Comparison of ENCODE assay signal across 18 cellular contexts in the genomic region with DNA sequence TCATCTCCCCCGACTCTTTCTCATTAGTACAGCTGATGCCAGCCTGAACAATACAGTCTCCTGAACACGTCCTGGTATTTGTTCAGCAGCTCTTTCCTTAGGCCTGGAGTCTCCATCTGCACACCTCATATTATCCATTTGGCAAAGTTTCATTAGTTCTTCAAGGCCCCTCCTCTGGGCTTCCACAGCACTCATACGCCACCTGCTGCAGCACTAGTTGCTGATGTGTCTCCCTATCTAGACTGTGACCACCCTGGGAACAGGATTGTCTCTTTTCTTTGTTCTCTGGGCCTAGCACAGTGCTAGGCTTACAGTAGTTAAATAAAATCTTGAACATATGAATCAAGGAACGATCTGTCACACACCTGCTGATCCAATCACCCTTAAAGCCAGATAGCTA. TPM values are rescaled to one million over a fixed set of nuclear protein-coding genes. Genes with fewer than 3 reads are reported as not detected.
A peak's percentile ranks its signal among the peaks of the same experiment; 100 is the strongest.
DNase-seq lines count a peak whose midpoint lies in the region; ATAC-seq and TF ChIP-seq lines count a peak whose summit lies in the region.
"Had no signal": no experiment of that assay in that cellular context is flagged by ENCODE, and none has a peak within 500 bp of the region (broad histone marks: within the 10 kb centered on the region; RNA-seq: fewer than 3 reads in every experiment).

No MANE protein-coding gene starts in this region.

- no peaks in the 10 kb centered on the region for H3K9me3 ChIP-seq in HEK293 (ENCODE audit: control insufficient read depth, insufficient read depth, low read depth, low read length)
- no peaks in the 10 kb centered on the region for H3K9me3 ChIP-seq in stomach
- H3K9me3 ChIP-seq in suprapubic skin = no peaks in the 10 kb centered on the region
- H3K9me3 ChIP-seq: BLaER1, esophagus squamous epithelium, pancreas had no signal

- TF ChIP-seq EP300 in stomach (IDR thresholded peaks at IDR 0.05) = no peak
- no peak for TF ChIP-seq EP300 in suprapubic skin (IDR thresholded peaks at IDR 0.05)

- TF ChIP-seq POLR2A in stomach (IDR thresholded peaks at IDR 0.05) (no peak), suprapubic skin (IDR thresholded peaks at IDR 0.05) (no peak)

- no peak overlapping the region for H3K27ac ChIP-seq in HEK293 (ENCODE audit: extremely low read depth, low read depth, low read length)
- H3K27ac ChIP-seq in stomach = peak overlapping the region in 4 of 5 donors; percentile 54 to 80 (median 73)
- H3K27ac ChIP-seq in suprapubic skin = no peak overlapping the region
- H3K27ac ChIP-seq: BLaER1, pancreas had no signal

- intact Hi-C loops in stomach (cut with DNase I; ENCODE audit: low total_unique reads) = no loop called here

- POLR2A ChIA-PET in HEK293 (lab: Yijun Ruan, JAX) = no interaction called here

- DNase-seq in NCI-H446 treated with DMSO at 0.1 percent for 48 hours (lab: John Stamatoyannopoulos, UW) = peak; percentile 13
- DNase-seq in dermis blood vessel endothelial cell = peak; percentile 28
- no peak for DNase-seq in stomach
- no peak for DNase-seq in GF-D8 (lab: John Stamatoyannopoulos, UW)
- DNase-seq in suprapubic skin (ENCODE audit: low spot score in 2 of 2) = no peak
- DNase-seq: activated CD4-positive, alpha-beta T cell treated with anti-CD3 and anti-CD28 coated beads, Interleukin-2, amount 10 ng/mL, durations not matched to agents 7 days and 5 days; activated naive CD4-positive, alpha-beta T cell treated with anti-CD3 and anti-CD28 coated beads, Interleukin-2, amount 10 ng/mL, durations not matched to agents 7 days and 5 days; esophagus squamous epithelium; hippocampal formation; KBM-7; NCI-H1105; NCI-H2227 treated with DMSO at 0.1 percent for 48 hours; trophoblast cell had no signal

- ATAC-seq in GM21526 (IDR thresholded peaks at IDR 0.05; ENCODE audit: low FRiP score, unreplicated experiment) (no peak), HG02798 (IDR thresholded peaks at IDR 0.05; ENCODE audit: poor library complexity, unreplicated experiment) (no peak)

- H3K27me3 ChIP-seq in stomach = no peaks in the 10 kb centered on the region
- H3K27me3 ChIP-seq in suprapubic skin = no peaks in the 10 kb centered on the region
- H3K27me3 ChIP-seq: BLaER1, esophagus squamous epithelium, pancreas had no signal

- H3K4me3 ChIP-seq in HEK293 (ENCODE audit: low read depth, low read length) (no peak overlapping the region), stomach (no peak overlapping the region), suprapubic skin (no peak overlapping the region)
- H3K4me3 ChIP-seq: BLaER1, esophagus squamous epithelium, pancreas had no signal

- H3K36me3 ChIP-seq in HEK293 (ENCODE audit: control insufficient read depth in 2 of 2, insufficient read depth in 1 of 2, low read length in 2 of 2) = peaks cover 0 to 20% of the 10 kb centered on the region in 2 experiments; a peak in 1 of 3 replicates
- H3K36me3 ChIP-seq in stomach = peaks cover 0 to 24% (median 19%) of the 10 kb centered on the region in 4 donors
- peaks cover 6% of the 10 kb centered on the region for H3K36me3 ChIP-seq in suprapubic skin
- H3K36me3 ChIP-seq: pancreas had no signal

- CTCF ChIA-PET in HEK293 (lab: Yijun Ruan, JAX) = interaction anchor here (0.6 to 1.1 kb wide), 5 partner anchors 11 to 205 kb away, joined by 3 to 5 read pairs (median 3); a partner anchor contains a TSS

- H3K4me1 ChIP-seq in HEK293 (ENCODE audit: control insufficient read depth, insufficient read depth, low read length) (no peaks in the 10 kb centered on the region), stomach (peaks cover 30 to 52% (median 40%) of the 10 kb centered on the region in 4 donors), suprapubic skin (peaks cover 29% of the 10 kb centered on the region)

- TF ChIP-seq CTCF in HEK293 (tag by site-specific recombination; IDR thresholded peaks at IDR 0.05) = 0 out of 2 replicates have a peak, but pooled peaks have one; percentile 27
- TF ChIP-seq CTCF in stomach (IDR thresholded peaks at IDR 0.05) = no peak
- TF ChIP-seq CTCF in suprapubic skin (IDR thresholded peaks at IDR 0.05) = no peak

- WGBS in stomach, 5 donors = 48 to 65% (median 53%) methylated on average over 4 of the region's 4 CpGs
- 74% methylated on average over 4 of the region's 4 CpGs for whole genome bisulfite sequencing in suprapubic skin

TF ChIP-seq in HEK293, 187 proteins besides CTCF, POLR2A, EP300 and RAD21:
- TF ChIP-seq REPIN1 (tag by site-specific recombination; IDR thresholded peaks at IDR 0.05; ENCODE audit: low read depth) (no peak), ZFP41 (tag by site-specific recombination; IDR thresholded peaks at IDR 0.05; ENCODE audit: borderline replicate concordance) (no peak), ZFP69B (tag by site-specific recombination; IDR thresholded peaks at IDR 0.05) (no peak)

RNA-seq across cellular contexts. Expression of a gene that starts 17.2 kb away (rescaled TPM):
- total RNA-seq in dermis blood vessel endothelial cell (61.8 and 81.7 TPM in 2 replicates), stomach (10 to 100 TPM in 4 of 5 donors, 1 to 10 TPM in 1; 9.9 to 22.8 (median 17.4) TPM), suprapubic skin (1 to 10 TPM; 3.9 to 9.0 (median 6.4) TPM)
- polyA plus RNA-seq in stomach = 1 to 10 TPM in 2 of 3 donors, under 1 TPM in 1; 0.76 to 2.6 (median 1.6) TPM

RNA-seq across cellular contexts. Expression of a gene that starts 19.2 kb away (rescaled TPM):
- total RNA-seq in dermis blood vessel endothelial cell (137 and 197 TPM in 2 replicates), stomach (100 to 1,000 TPM in 1 of 5 donors, 10 to 100 TPM in 4; 45.9 to 213 (median 91.5) TPM), suprapubic skin (100 to 1,000 TPM in 2 of 4 donors, 10 to 100 TPM in 2; 56.1 to 126 (median 81.9) TPM)
- 10 to 100 TPM; 11.9 to 32.8 (median 26.1) TPM for polyA plus RNA-seq in stomach

RNA-seq across cellular contexts. Expression of a gene that starts 26.4 kb away (rescaled TPM):
- 27.5 and 34.2 TPM in 2 replicates for total RNA-seq in dermis blood vessel endothelial cell
- total RNA-seq in stomach = 100 to 1,000 TPM in 4 of 5 donors, 10 to 100 TPM in 1; 15.8 to 234 (median 163) TPM
- 100 to 1,000 TPM; 115 to 160 (median 154) TPM for polyA plus RNA-seq in stomach
- 10 to 100 TPM; 24.1 to 54.5 (median 40.1) TPM for total RNA-seq in suprapubic skin

RNA-seq across cellular contexts. Expression of a gene that starts 34.9 kb away (rescaled TPM):
- total RNA-seq in dermis blood vessel endothelial cell = 163 and 202 TPM in 2 replicates
- total RNA-seq in stomach = 100 to 1,000 TPM in 4 of 5 donors, 10 to 100 TPM in 1; 60.0 to 308 (median 123) TPM
- 100 to 1,000 TPM; 123 to 138 (median 124) TPM for polyA plus RNA-seq in stomach
- total RNA-seq in suprapubic skin = 10 to 100 TPM; 59.8 to 83.8 (median 71.5) TPM

RNA-seq across cellular contexts. Expression of a gene that starts 35.0 kb away (rescaled TPM):
- total RNA-seq in dermis blood vessel endothelial cell (15.1 and 16.0 TPM in 2 replicates), stomach (10 to 100 TPM in 2 of 5 donors, 1 to 10 TPM in 3; 1.8 to 22.6 (median 7.6) TPM), suprapubic skin (10 to 100 TPM; 15.9 to 33.6 (median 18.3) TPM)
- polyA plus RNA-seq in stomach = 10 to 100 TPM; 16.5 to 23.1 (median 18.0) TPM

Comparison
In these comparisons a context has a peak if more than half of its experiments do, and no peak if none do; other contexts are left out.
1. H3K27ac ChIP-seq: peak in stomach (4 of 5); none in HEK293 (single experiment) and suprapubic skin (single experiment).
2. DNase-seq: peak in NCI-H446 treated with DMSO at 0.1 percent for 48 hours (single experiment) and dermis blood vessel endothelial cell (single experiment); none in stomach (single experiment), GF-D8 (single experiment) and suprapubic skin (0 of 2).